In the genomic region with DNA sequence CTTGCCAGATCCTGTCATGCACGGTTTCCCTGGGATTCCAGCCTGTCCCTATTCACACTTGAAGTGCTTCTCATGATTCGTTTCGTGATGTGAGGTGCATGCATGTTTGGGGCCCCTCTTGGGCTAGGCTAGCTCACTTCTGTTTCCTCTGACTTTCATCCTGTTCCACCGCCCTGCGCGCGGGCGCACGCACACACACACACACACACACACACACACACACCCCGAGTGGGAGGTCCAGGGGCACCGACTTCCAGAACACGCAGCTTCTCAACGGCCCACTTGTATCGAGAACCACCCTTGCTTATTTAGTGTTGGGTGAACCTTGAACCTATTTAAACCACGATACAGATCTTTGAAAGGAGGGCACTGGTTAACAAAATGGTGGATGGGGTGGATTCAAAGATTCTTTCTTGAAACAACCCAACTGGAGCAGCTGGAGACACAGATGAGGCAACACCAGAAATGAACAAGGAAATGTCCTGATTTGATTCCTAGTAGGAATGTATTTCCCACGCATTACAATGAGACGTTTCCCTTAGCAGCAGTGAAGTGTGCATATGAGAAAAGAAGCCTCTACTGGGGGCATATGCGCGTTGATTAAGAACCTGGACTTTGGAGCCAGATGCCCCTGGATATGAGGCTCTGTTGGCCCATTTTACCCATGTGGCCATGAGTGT, we compare ENCODE assay signal across 9 cellular contexts. TPM values are rescaled to one million over a fixed set of nuclear protein-coding genes. Genes with fewer than 3 reads are reported as not detected.
DNase-seq lines count a peak whose midpoint lies in the region; ATAC-seq, FAIRE-seq and TF ChIP-seq lines count a peak whose summit lies in the region.
"Had no signal": no experiment of that assay in that cellular context is flagged by ENCODE, and none has a peak within 500 bp of the region (broad histone marks: within the 10 kb centered on the region; RNA-seq: fewer than 3 reads in every experiment).

No MANE protein-coding gene starts in this region.

- H3K4me3 ChIP-seq in CD4-positive, alpha-beta memory T cell (ENCODE audit: low read length in 2 of 2): peak overlapping the region; percentile 35 to 36
- peak overlapping the region; percentile 8 for H3K4me3 ChIP-seq in bronchial epithelial cell (ENCODE audit: low read depth, low read length)
- no peak overlapping the region for H3K4me3 ChIP-seq in sigmoid colon
- H3K4me3 ChIP-seq in lower leg skin (ENCODE audit: low read depth, poor library complexity, severe bottlenecking): no peak overlapping the region
- H3K4me3 ChIP-seq in prostate gland: no peak overlapping the region
- H3K4me3 ChIP-seq: pancreas had no signal

- no peak for TF ChIP-seq CTCF in bronchial epithelial cell (IDR thresholded peaks at IDR 0.05; ENCODE audit: insufficient read depth, low read length, severe bottlenecking)
- no peak for TF ChIP-seq CTCF in sigmoid colon (IDR thresholded peaks at IDR 0.05)
- no peak for TF ChIP-seq CTCF in lower leg skin (IDR thresholded peaks at IDR 0.05)
- TF ChIP-seq CTCF in prostate gland (IDR thresholded peaks at IDR 0.05): no peak

- DNase-seq in CD4-positive, alpha-beta memory T cell: peak; percentile 45 to 59 (median 52)
- DNase-seq in T-helper 2 cell treated with Interferon-gamma antibody and Interleukin-4, amounts not matched to agents 5 μg/mL and 100 μg/mL, for 36 hours (ENCODE audit: low spot score): peak; percentile 40
- DNase-seq in bronchial epithelial cell (ENCODE audit: low read depth) (no peak), sigmoid colon (no peak), lower leg skin (ENCODE audit: low spot score in 2 of 2) (no peak), prostate gland (ENCODE audit: low spot score) (no peak), COLO668 (lab: John Stamatoyannopoulos, UW; ENCODE audit: unreplicated experiment) (no peak)
- DNase-seq: pancreas had no signal

- H3K27ac ChIP-seq in CD4-positive, alpha-beta memory T cell (ENCODE audit: low read depth, low read length): peak overlapping the region; percentile 62
- peak overlapping the region in 3 of 4 donors; percentile 49 to 65 (median 51) for H3K27ac ChIP-seq in sigmoid colon
- H3K27ac ChIP-seq in prostate gland: no peak overlapping the region
- H3K27ac ChIP-seq: pancreas had no signal

- peaks cover 76 to 98% (median 88%) of the 10 kb centered on the region in 4 donors for H3K4me1 Mint-ChIP-seq in CD4-positive, alpha-beta memory T cell
- H3K4me1 Mint-ChIP-seq in T-helper 2 cell treated with Interferon-gamma antibody and Interleukin-4, amounts not matched to agents 5 μg/mL and 100 μg/mL, for 36 hours (ENCODE audit: low read depth): peaks cover 81% of the 10 kb centered on the region

- H3K9me3 Mint-ChIP-seq in CD4-positive, alpha-beta memory T cell: peaks cover 0 to 2% (median 0%) of the 10 kb centered on the region in 8 donors
- H3K9me3 Mint-ChIP-seq in T-helper 2 cell treated with Interferon-gamma antibody and Interleukin-4, amounts not matched to agents 5 μg/mL and 100 μg/mL, for 36 hours: no peaks in the 10 kb centered on the region

- TF ChIP-seq POLR2A in sigmoid colon (IDR thresholded peaks at IDR 0.05) (no peak), lower leg skin (IDR thresholded peaks at IDR 0.05) (no peak), prostate gland (IDR thresholded peaks at IDR 0.05) (no peak)

- H3K36me3 Mint-ChIP-seq in CD4-positive, alpha-beta memory T cell: peaks cover 9 to 13% of the 10 kb centered on the region in 2 donors
- H3K36me3 Mint-ChIP-seq in T-helper 2 cell treated with Interferon-gamma antibody and Interleukin-4, amounts not matched to agents 5 μg/mL and 100 μg/mL, for 36 hours (ENCODE audit: low read depth): peaks cover 19% of the 10 kb centered on the region

- no peaks in the 10 kb centered on the region for H3K27me3 Mint-ChIP-seq in CD4-positive, alpha-beta memory T cell
- no peaks in the 10 kb centered on the region for H3K27me3 Mint-ChIP-seq in T-helper 2 cell treated with Interferon-gamma antibody and Interleukin-4, amounts not matched to agents 5 μg/mL and 100 μg/mL, for 36 hours (ENCODE audit: low read depth)

- no peaks in the 10 kb centered on the region for H3K9me3 ChIP-seq in CD4-positive, alpha-beta memory T cell (ENCODE audit: control insufficient read depth in 1 of 2, low read length in 2 of 2)
- H3K9me3 ChIP-seq in sigmoid colon: no peaks in the 10 kb centered on the region
- H3K9me3 ChIP-seq in prostate gland: no peaks in the 10 kb centered on the region
- H3K9me3 ChIP-seq: pancreas had no signal

- no peak for TF ChIP-seq EP300 in sigmoid colon (IDR thresholded peaks at IDR 0.05)

- intact Hi-C loops in CD4-positive, alpha-beta memory T cell (cut with micrococcal nuclease): loop anchor here (1.0 kb wide), 1 partner anchor 11 kb away; no protein-coding TSS in a partner anchor
- intact Hi-C loops in sigmoid colon (cut with DNase I) (no loop called here), lower leg skin (cut with DNase I; ENCODE audit: low total_unique reads) (no loop called here), prostate gland (cut with DNase I) (no loop called here)

- peak overlapping the region; percentile 92 to 100 (median 98) for H3K27ac Mint-ChIP-seq in CD4-positive, alpha-beta memory T cell
- peak overlapping the region; percentile 79 for H3K27ac Mint-ChIP-seq in T-helper 2 cell treated with Interferon-gamma antibody and Interleukin-4, amounts not matched to agents 5 μg/mL and 100 μg/mL, for 36 hours

- POLR2A ChIA-PET in CD4-positive, alpha-beta memory T cell (lab: Charles Lee; ENCODE audit: partially characterized antibody): interaction anchor here (0.6 to 8.4 kb wide), 13 partner anchors 9 to 306 kb away, joined by 3 to 233 read pairs (median 6); a partner anchor contains a TSS

- CTCF ChIA-PET in CD4-positive, alpha-beta memory T cell (lab: Charles Lee; ENCODE audit: partially characterized antibody): interaction anchor here (0.7 to 9.8 kb wide), 16 partner anchors 9 to 306 kb away, joined by 3 to 206 read pairs (median 8); a partner anchor contains a TSS

- H3K4me3 Mint-ChIP-seq in CD4-positive, alpha-beta memory T cell: peak overlapping the region; percentile 81 to 96 (median 88)
- peak overlapping the region; percentile 84 for H3K4me3 Mint-ChIP-seq in T-helper 2 cell treated with Interferon-gamma antibody and Interleukin-4, amounts not matched to agents 5 μg/mL and 100 μg/mL, for 36 hours

- 65 to 83% methylated on average over 19 of the region's 19 CpGs for WGBS in sigmoid colon, 2 donors
- WGBS in lower leg skin, 2 donors: 70 to 73% methylated on average over 19 of the region's 19 CpGs
- WGBS in prostate gland: 71% methylated on average over 19 of the region's 19 CpGs

- no peaks in the 10 kb centered on the region for H3K36me3 ChIP-seq in CD4-positive, alpha-beta memory T cell (ENCODE audit: insufficient read depth, low read length)
- no peaks in the 10 kb centered on the region for H3K36me3 ChIP-seq in bronchial epithelial cell (ENCODE audit: control insufficient read depth, insufficient read depth, low read length)
- no peaks in the 10 kb centered on the region for H3K36me3 ChIP-seq in sigmoid colon
- no peaks in the 10 kb centered on the region for H3K36me3 ChIP-seq in prostate gland
- H3K36me3 ChIP-seq: pancreas had no signal

- no peak for FAIRE-seq in bronchial epithelial cell (lab: Jason Lieb, UNC)
- FAIRE-seq: pancreas had no signal

- ATAC-seq in GM21737 (IDR thresholded peaks at IDR 0.05; ENCODE audit: unreplicated experiment): no peak
- ATAC-seq: pancreas had no signal

- H3K27me3 ChIP-seq in CD4-positive, alpha-beta memory T cell (ENCODE audit: insufficient read depth, low read length): no peaks in the 10 kb centered on the region
- H3K27me3 ChIP-seq in bronchial epithelial cell (ENCODE audit: control insufficient read depth, insufficient read depth, low read length): no peaks in the 10 kb centered on the region
- H3K27me3 ChIP-seq in sigmoid colon: no peaks in the 10 kb centered on the region
- no peaks in the 10 kb centered on the region for H3K27me3 ChIP-seq in prostate gland (replicated peaks; ENCODE audit: insufficient read depth)
- H3K27me3 ChIP-seq: pancreas had no signal

- H3K4me1 ChIP-seq in CD4-positive, alpha-beta memory T cell (ENCODE audit: insufficient read depth, low read length): peaks cover 100% of the 10 kb centered on the region
- peaks cover 0 to 41% (median 29%) of the 10 kb centered on the region in 4 donors for H3K4me1 ChIP-seq in sigmoid colon
- no peaks in the 10 kb centered on the region for H3K4me1 ChIP-seq in prostate gland (replicated peaks)
- H3K4me1 ChIP-seq: pancreas had no signal

RNA-seq across cellular contexts. Expression of a gene that starts 16.3 kb away (rescaled TPM):
- total RNA-seq in CD4-positive, alpha-beta memory T cell: 10 to 100 TPM; 56.4 to 56.5 TPM
- 10 to 100 TPM; 20.8 to 56.5 TPM for polyA plus RNA-seq in CD4-positive, alpha-beta memory T cell
- total RNA-seq in bronchial epithelial cell (4.2 and 5.3 TPM in 2 replicates), sigmoid colon (10 to 100 TPM; 15.7 to 23.8 (median 18.4) TPM), lower leg skin (10 to 100 TPM in 1 of 4 donors, 1 to 10 TPM in 3; 8.4 to 12.9 (median 9.5) TPM), prostate gland (10 to 100 TPM in 1 of 2 donors, 1 to 10 TPM in 1; 7.0 to 20.6 TPM)
- polyA plus RNA-seq in sigmoid colon: 10 to 100 TPM in 1 of 3 donors, 1 to 10 TPM in 2; 2.3 to 12.0 (median 9.0) TPM

Comparison
In these comparisons a context has a peak if more than half of its experiments do, and no peak if none do; other contexts are left out.
1. DNase-seq: peak in CD4-positive, alpha-beta memory T cell (5 of 5) and T-helper 2 cell treated with Interferon-gamma antibody and Interleukin-4, amounts not matched to agents 5 μg/mL and 100 μg/mL, for 36 hours (single experiment); none in bronchial epithelial cell (single experiment), sigmoid colon (single experiment), lower leg skin (0 of 2), prostate gland (single experiment) and COLO668 (single experiment).
2. H3K27ac ChIP-seq: peak in CD4-positive, alpha-beta memory T cell (single experiment) and sigmoid colon (3 of 4); none in prostate gland (0 of 2).
3. H3K4me3 ChIP-seq: peak in CD4-positive, alpha-beta memory T cell (2 of 2) and bronchial epithelial cell (single experiment); none in sigmoid colon (0 of 4), lower leg skin (single experiment) and prostate gland (0 of 2).